8 cellular contexts compared by ENCODE assay signal in the genomic region with DNA sequence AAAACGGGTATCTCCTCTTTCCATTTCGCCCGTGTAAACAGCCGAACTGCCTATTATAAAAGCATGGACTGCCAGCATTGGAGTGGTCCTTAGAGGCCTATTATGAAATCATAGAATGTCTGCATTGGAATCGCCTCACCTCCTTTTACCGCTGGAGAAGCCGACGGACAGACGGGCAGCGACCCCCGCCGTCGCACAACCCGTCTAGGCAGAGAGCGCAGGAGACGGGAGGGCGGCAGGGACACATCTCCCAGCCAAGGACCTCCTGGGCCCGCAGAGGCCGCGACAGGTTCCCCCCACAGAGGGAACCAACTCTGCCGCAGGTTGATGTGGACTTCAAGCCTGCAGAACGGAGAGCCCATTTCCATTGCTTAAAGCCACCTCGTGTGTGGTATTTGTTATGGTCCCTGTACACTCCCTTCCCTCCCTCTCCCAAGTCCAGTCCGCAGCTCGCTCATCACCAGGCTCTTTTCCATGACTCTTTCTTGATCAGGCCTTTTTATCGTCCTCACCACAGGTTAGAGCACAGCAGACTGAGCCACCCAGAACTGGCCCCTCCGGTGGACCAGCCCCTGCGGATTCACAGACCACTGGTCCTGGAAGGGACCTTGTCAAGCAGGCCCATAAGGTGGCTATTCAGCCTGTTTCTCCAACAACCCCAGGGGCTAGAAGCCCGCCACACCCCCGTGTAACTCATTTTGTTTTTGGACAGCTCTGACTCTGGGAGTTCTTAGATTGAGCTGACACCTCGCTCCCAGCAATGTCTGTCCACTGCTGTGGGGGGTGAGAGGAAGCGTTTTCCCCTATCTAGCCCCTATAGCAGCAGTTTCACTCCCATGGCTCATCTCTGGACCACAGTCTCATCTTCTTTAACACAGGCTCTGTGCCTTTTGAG. TPM values are rescaled to one million over a fixed set of nuclear protein-coding genes. Genes with fewer than 3 reads are reported as not detected.
DNase-seq lines count a peak whose midpoint lies in the region; ATAC-seq, FAIRE-seq and TF ChIP-seq lines count a peak whose summit lies in the region.

No MANE protein-coding gene starts in this region.

- H3K36me3 Mint-ChIP-seq in CD14-positive monocyte, result peaks cover 0 to 8% of the 10 kb centered on the region in 2 donors
- peaks cover 22% of the 10 kb centered on the region for H3K36me3 Mint-ChIP-seq in activated CD8-positive, alpha-beta T cell treated with anti-CD3 and anti-CD28 coated beads, Interleukin-2, amount 10 ng/mL, durations not matched to agents 7 days and 5 days (ENCODE audit: low read depth)

- ATAC-seq in activated CD8-positive, alpha-beta T cell treated with anti-CD3 and anti-CD28 coated beads, Interleukin-2, amount 10 ng/mL, durations not matched to agents 7 days and 5 days, result no peak
- ATAC-seq in GM18502 (IDR thresholded peaks at IDR 0.05; ENCODE audit: poor library complexity, unreplicated experiment), result no peak
- no peak for ATAC-seq in HG03139 (IDR thresholded peaks at IDR 0.05; ENCODE audit: unreplicated experiment)

- CTCF ChIA-PET in HEK293 (lab: Yijun Ruan, JAX), result interaction anchor here (1.2 to 2.6 kb wide), 2 partner anchors 13 to 273 kb away, joined by 4 to 10 read pairs; partner anchors contain the start of gene XXYLT1
- CTCF ChIA-PET in activated CD8-positive, alpha-beta T cell treated with anti-CD3 and anti-CD28 coated beads, Interleukin-2, amount 10 ng/mL, durations not matched to agents 7 days and 5 days (lab: Charles Lee), result interaction anchor here (1.0 to 7.2 kb wide), 7 partner anchors 9 to 273 kb away, joined by 3 to 69 read pairs (median 8); partner anchors contain the start of gene XXYLT1

- H3K4me3 ChIP-seq in HEK293 (ENCODE audit: low read depth, low read length), result peak overlapping the region; percentile 52
- peak overlapping the region; percentile 86 for H3K4me3 ChIP-seq in left ventricle myocardium inferior
- H3K4me3 ChIP-seq in sigmoid colon, result peak overlapping the region; percentile 68 to 98 (median 80)

- TF ChIP-seq POLR2A in sigmoid colon (IDR thresholded peaks at IDR 0.05), result no peak

- POLR2A ChIA-PET in HEK293 (lab: Yijun Ruan, JAX), result interaction anchor here (0.8 to 1.7 kb wide), 10 partner anchors 8 to 273 kb away, joined by 3 to 11 read pairs (median 4); partner anchors contain the start of genes ACAP2, APOD and XXYLT1
- POLR2A ChIA-PET in activated CD8-positive, alpha-beta T cell treated with anti-CD3 and anti-CD28 coated beads, Interleukin-2, amount 10 ng/mL, durations not matched to agents 7 days and 5 days (lab: Charles Lee), result interaction anchor here (0.7 to 2.0 kb wide), 8 partner anchors 7 to 364 kb away, joined by 3 to 9 read pairs (median 4); partner anchors contain the start of genes ACAP2 and XXYLT1

- H3K27me3 Mint-ChIP-seq in CD14-positive monocyte (ENCODE audit: low read depth in 3 of 3), result peaks cover 17 to 32% (median 24%) of the 10 kb centered on the region in 3 donors
- no peaks in the 10 kb centered on the region for H3K27me3 Mint-ChIP-seq in activated CD8-positive, alpha-beta T cell treated with anti-CD3 and anti-CD28 coated beads, Interleukin-2, amount 10 ng/mL, durations not matched to agents 7 days and 5 days (ENCODE audit: low read depth)

- H3K27me3 ChIP-seq in left ventricle myocardium inferior (ENCODE audit: low read depth), result no peaks in the 10 kb centered on the region
- H3K27me3 ChIP-seq in sigmoid colon, result no peaks in the 10 kb centered on the region

- intact Hi-C loops in CD14-positive monocyte (cut with micrococcal nuclease) (loop anchor here (5.0 to 10.0 kb wide), 3 partner anchors 102 to 361 kb away; partner anchors contain the start of genes ACAP2 (in 1 of the 2), TNK2 (in 1 of the 2) and XXYLT1 (in 1 of the 2)), left ventricle myocardium inferior (cut with micrococcal nuclease) (no loop called here), sigmoid colon (cut with DNase I) (loop anchor here (5.0 kb wide), 1 partner anchor 102 kb away; the partner anchor contains the start of gene ACAP2)

- H3K4me1 ChIP-seq in HEK293 (ENCODE audit: control insufficient read depth, insufficient read depth, low read length) (no peaks in the 10 kb centered on the region), left ventricle myocardium inferior (peaks cover 77% of the 10 kb centered on the region), sigmoid colon (peaks cover 0 to 63% (median 51%) of the 10 kb centered on the region in 4 donors)

- H3K9me3 Mint-ChIP-seq in CD14-positive monocyte, result peaks cover 0 to 2% (median 0%) of the 10 kb centered on the region in 7 donors
- peaks cover 4% of the 10 kb centered on the region for H3K9me3 Mint-ChIP-seq in activated CD8-positive, alpha-beta T cell treated with anti-CD3 and anti-CD28 coated beads, Interleukin-2, amount 10 ng/mL, durations not matched to agents 7 days and 5 days (ENCODE audit: insufficient read depth)

- no peak overlapping the region for H3K27ac ChIP-seq in HEK293 (ENCODE audit: extremely low read depth, low read depth, low read length)
- H3K27ac ChIP-seq in left ventricle myocardium inferior (replicated peaks), result peak overlapping the region; percentile 94
- H3K27ac ChIP-seq in sigmoid colon, result peak overlapping the region; percentile 94 to 96 (median 95)

- TF ChIP-seq CTCF in CD14-positive monocyte (IDR thresholded peaks at IDR 0.05), result no peak
- TF ChIP-seq CTCF in HEK293 (tag by site-specific recombination; IDR thresholded peaks at IDR 0.05), result no peak
- TF ChIP-seq CTCF in left ventricle myocardium inferior (IDR thresholded peaks at IDR 0.05; ENCODE audit: borderline replicate concordance), result no peak
- TF ChIP-seq CTCF in sigmoid colon (IDR thresholded peaks at IDR 0.05), result no peak

- no peaks in the 10 kb centered on the region for H3K9me3 ChIP-seq in HEK293 (ENCODE audit: control insufficient read depth, insufficient read depth, low read depth, low read length)
- no peaks in the 10 kb centered on the region for H3K9me3 ChIP-seq in left ventricle myocardium inferior (replicated peaks)
- H3K9me3 ChIP-seq in sigmoid colon, result no peaks in the 10 kb centered on the region

- H3K36me3 ChIP-seq in HEK293 (ENCODE audit: control insufficient read depth in 2 of 2, insufficient read depth in 1 of 2, low read length in 2 of 2), result no peaks in the 10 kb centered on the region
- H3K36me3 ChIP-seq in left ventricle myocardium inferior, result no peaks in the 10 kb centered on the region
- no peaks in the 10 kb centered on the region for H3K36me3 ChIP-seq in sigmoid colon

- 39 to 49% methylated on average over 32 of the region's 32 CpGs for WGBS in sigmoid colon, 2 donors

- H3K4me1 Mint-ChIP-seq in CD14-positive monocyte, result peaks cover 54% of the 10 kb centered on the region
- H3K4me1 Mint-ChIP-seq in activated CD8-positive, alpha-beta T cell treated with anti-CD3 and anti-CD28 coated beads, Interleukin-2, amount 10 ng/mL, durations not matched to agents 7 days and 5 days (ENCODE audit: low read depth), result peaks cover 77% of the 10 kb centered on the region

- FAIRE-seq in urothelium cell line (lab: Jason Lieb, UNC), result no peak

- H3K4me3 Mint-ChIP-seq in CD14-positive monocyte, result peak overlapping the region; percentile 89 to 94
- peak overlapping the region; percentile 92 for H3K4me3 Mint-ChIP-seq in activated CD8-positive, alpha-beta T cell treated with anti-CD3 and anti-CD28 coated beads, Interleukin-2, amount 10 ng/mL, durations not matched to agents 7 days and 5 days

- peak overlapping the region in 5 of 7 donors; percentile 45 to 93 (median 69) for H3K27ac Mint-ChIP-seq in CD14-positive monocyte
- peak overlapping the region; percentile 89 for H3K27ac Mint-ChIP-seq in activated CD8-positive, alpha-beta T cell treated with anti-CD3 and anti-CD28 coated beads, Interleukin-2, amount 10 ng/mL, durations not matched to agents 7 days and 5 days

- DNase-seq in CD14-positive monocyte (ENCODE audit: low spot score) (no peak), left ventricle myocardium inferior (no peak), sigmoid colon (no peak), urothelium cell line (ENCODE audit: low spot score) (no peak)
- no peak for DNase-seq in activated CD8-positive, alpha-beta T cell treated with anti-CD3 and anti-CD28 coated beads, Interleukin-2, amount 10 ng/mL, durations not matched to agents 7 days and 5 days

- TF ChIP-seq EP300 in sigmoid colon (IDR thresholded peaks at IDR 0.05), result no peak

TF ChIP-seq in HEK293, 187 proteins besides CTCF, POLR2A, EP300 and RAD21 (continues in another document):
- TF ChIP-seq ZNF600 (tag by site-specific recombination; IDR thresholded peaks at IDR 0.05) (peak; percentile 73), ZNF341 (tag by site-specific recombination; IDR thresholded peaks at IDR 0.05; ENCODE audit: low read depth) (0 out of 2 replicates have a peak, but pooled peaks have one; percentile 18), REPIN1 (tag by site-specific recombination; IDR thresholded peaks at IDR 0.05; ENCODE audit: low read depth) (no peak), ZBTB17 (tag by site-specific recombination; IDR thresholded peaks at IDR 0.05) (no peak), ZNF138 (tag by site-specific recombination; IDR thresholded peaks at IDR 0.05; ENCODE audit: borderline replicate concordance) (no peak)
- TF ChIP-seq, protein P1, sequence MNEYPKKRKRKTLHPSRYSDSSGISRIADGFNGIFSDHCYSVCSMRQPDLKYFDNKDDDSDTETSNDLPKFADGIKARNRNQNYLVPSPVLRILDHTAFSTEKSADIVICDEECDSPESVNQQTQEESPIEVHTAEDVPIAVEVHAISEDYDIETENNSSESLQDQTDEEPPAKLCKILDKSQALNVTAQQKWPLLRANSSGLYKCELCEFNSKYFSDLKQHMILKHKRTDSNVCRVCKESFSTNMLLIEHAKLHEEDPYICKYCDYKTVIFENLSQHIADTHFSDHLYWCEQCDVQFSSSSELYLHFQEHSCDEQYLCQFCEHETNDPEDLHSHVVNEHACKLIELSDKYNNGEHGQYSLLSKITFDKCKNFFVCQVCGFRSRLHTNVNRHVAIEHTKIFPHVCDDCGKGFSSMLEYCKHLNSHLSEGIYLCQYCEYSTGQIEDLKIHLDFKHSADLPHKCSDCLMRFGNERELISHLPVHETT (tag by site-specific recombination; IDR thresholded peaks at IDR 0.05), result no peak

RNA-seq across cellular contexts. Expression of gene PPP1R2, which starts 0.8 kb away (rescaled TPM):
- polyA plus RNA-seq in CD14-positive monocyte (100 to 1,000 TPM; 118 to 121 TPM), sigmoid colon (10 to 100 TPM; 30.6 to 33.5 (median 31.8) TPM)
- 10 to 100 TPM; 72.0 to 72.6 TPM for total RNA-seq in activated CD8-positive, alpha-beta T cell treated with anti-CD3 and anti-CD28 coated beads, Interleukin-2, amount 10 ng/mL, durations not matched to agents 7 days and 5 days
- total RNA-seq in left ventricle myocardium inferior (39.7 TPM), sigmoid colon (100 to 1,000 TPM in 1 of 4 donors, 10 to 100 TPM in 3; 69.9 to 126 (median 88.0) TPM)

RNA-seq across cellular contexts. Expression of gene APOD, which starts 39.9 kb away (rescaled TPM):
- polyA plus RNA-seq in CD14-positive monocyte (not detected), sigmoid colon (10 to 100 TPM in 2 of 3 donors, 1 to 10 TPM in 1; 8.1 to 63.7 (median 21.1) TPM)
- total RNA-seq in activated CD8-positive, alpha-beta T cell treated with anti-CD3 and anti-CD28 coated beads, Interleukin-2, amount 10 ng/mL, durations not matched to agents 7 days and 5 days, result not detected
- total RNA-seq in left ventricle myocardium inferior (92.5 TPM), sigmoid colon (100 to 1,000 TPM in 3 of 4 donors, 10 to 100 TPM in 1; 23.5 to 296 (median 154) TPM)

Comparison
In these comparisons a context has a peak if more than half of its experiments do, and no peak if none do; other contexts are left out.
1. RNA of gene APOD, which starts 39.9 kb away (total RNA-seq): 23.5 to 296 TPM in sigmoid colon and 92.5 TPM in left ventricle myocardium inferior (single experiment); not detected in activated CD8-positive, alpha-beta T cell treated with anti-CD3 and anti-CD28 coated beads, Interleukin-2, amount 10 ng/mL, durations not matched to agents 7 days and 5 days; every median in the first group is over 10 times any median in the second.
2. Peak in every context shown above with its lines, with median percentiles within 50 percentile points of each other: H3K4me3 ChIP-seq.